In genomic region chr10:65423043-65423442, GRCh38 we compare ENCODE assay signal across 20 cellular contexts.
DNase-seq lines count a peak whose midpoint lies in the region; ATAC-seq and TF ChIP-seq lines count a peak whose summit lies in the region.
"Had no signal": no experiment of that assay in that cellular context is flagged by ENCODE, and none has a peak within 500 bp of the region (broad histone marks: within the 10 kb centered on the region; RNA-seq: fewer than 3 reads in every experiment).

No MANE protein-coding gene starts in this region.

- DNase-seq in GM12865 (ENCODE audit: low read depth), result peak; percentile 1
- peak; percentile 75 for DNase-seq in MM.1S
- peak; percentile 15 for DNase-seq in osteoblast (ENCODE audit: insufficient read length, low spot score, missing footprints)
- no peak for DNase-seq in ascending aorta (ENCODE audit: low spot score in 2 of 2)
- DNase-seq: 8988T; C1 segment of cervical spinal cord; Calu3; CD4-positive, alpha-beta memory T cell; COR-L47; DMS53; DMS79 treated with DMSO at 0.1 percent for 48 hours; GF-D8; GOT3; HFFc6 had no signal

- H3K27me3 ChIP-seq in MM.1S (replicated peaks; ENCODE audit: insufficient read depth, low read length) (no peaks in the 10 kb centered on the region), osteoblast (ENCODE audit: insufficient read depth, low read length) (no peaks in the 10 kb centered on the region), ascending aorta (no peaks in the 10 kb centered on the region)

- H4K20me1 ChIP-seq in MM.1S (ENCODE audit: insufficient read depth, low read length), result no peaks in the 10 kb centered on the region
- no peaks in the 10 kb centered on the region for H4K20me1 ChIP-seq in osteoblast (ENCODE audit: insufficient read depth, low read length)

- H3K36me3 ChIP-seq in MM.1S (replicated peaks; ENCODE audit: insufficient read depth, low read length) (no peaks in the 10 kb centered on the region), osteoblast (ENCODE audit: insufficient read depth, low read length) (no peaks in the 10 kb centered on the region), ascending aorta (no peaks in the 10 kb centered on the region)
- H3K36me3 ChIP-seq: HAP-1 had no signal

- H3K79me2 ChIP-seq in MM.1S (ENCODE audit: low read length), result no peaks in the 10 kb centered on the region
- no peaks in the 10 kb centered on the region for H3K79me2 ChIP-seq in osteoblast (ENCODE audit: insufficient read depth, low read length)

- H3K9me3 ChIP-seq in MM.1S (replicated peaks; ENCODE audit: insufficient read depth, low read length) (no peaks in the 10 kb centered on the region), osteoblast (ENCODE audit: low read depth, low read length) (no peaks in the 10 kb centered on the region), ascending aorta (no peaks in the 10 kb centered on the region)
- H3K9me3 ChIP-seq: HAP-1 had no signal

- H3K4me2 ChIP-seq in MM.1S (ENCODE audit: low read depth, low read length) (peak overlapping the region; percentile 52), osteoblast (ENCODE audit: insufficient read depth, low read length) (no peak overlapping the region)
- H3K4me2 ChIP-seq: A549 had no signal

- H3K9me2 ChIP-seq in MM.1S (replicated peaks; ENCODE audit: insufficient read depth, low read length), result no peaks in the 10 kb centered on the region

- peaks cover 11% of the 10 kb centered on the region for H3F3A ChIP-seq in MM.1S (ENCODE audit: insufficient read depth, low read length)

- H3K27ac ChIP-seq in MM.1S (ENCODE audit: low read length) (peak overlapping the region; percentile 61; the same call in 1 of the 2 replicates), osteoblast (ENCODE audit: low read depth, low read length) (no peak overlapping the region), ascending aorta (no peak overlapping the region)
- H3K27ac ChIP-seq: A549 had no signal

- peaks cover 20% of the 10 kb centered on the region for H3K4me1 ChIP-seq in MM.1S (ENCODE audit: low read length)
- no peaks in the 10 kb centered on the region for H3K4me1 ChIP-seq in osteoblast (ENCODE audit: insufficient read depth, low read length)
- H3K4me1 ChIP-seq in ascending aorta, result no peaks in the 10 kb centered on the region
- H3K4me1 ChIP-seq: HAP-1 had no signal

- no peak for TF ChIP-seq CTCF in GM12865 (IDR thresholded peaks at IDR 0.05; ENCODE audit: insufficient read depth, low read depth, low read length, missing control alignments)
- TF ChIP-seq CTCF in MM.1S (IDR thresholded peaks at IDR 0.05; ENCODE audit: low read length), result no peak
- TF ChIP-seq CTCF in osteoblast (IDR thresholded peaks at IDR 0.05; ENCODE audit: extremely low read depth, low read depth, low read length), result no peak
- no peak for TF ChIP-seq CTCF in ascending aorta (IDR thresholded peaks at IDR 0.05)

- intact Hi-C loops in ascending aorta (cut with DNase I), result no loop called here

- ATAC-seq in HG02798 (IDR thresholded peaks at IDR 0.05; ENCODE audit: poor library complexity, unreplicated experiment), result peak; percentile 53
- ATAC-seq in GM18517 (IDR thresholded peaks at IDR 0.05; ENCODE audit: unreplicated experiment), result no peak
- ATAC-seq in HG02642 (IDR thresholded peaks at IDR 0.05; ENCODE audit: poor library complexity, unreplicated experiment), result no peak
- ATAC-seq: A549, GM12878 had no signal

- H3K9ac ChIP-seq in MM.1S (ENCODE audit: low read length), result peak overlapping the region; percentile 11; the same call in 1 of the 2 replicates

- H3K4me3 ChIP-seq in GM12865 (ENCODE audit: low read depth, low read length), result no peak overlapping the region
- peak overlapping the region; percentile 14; the same call in 1 of the 2 replicates for H3K4me3 ChIP-seq in MM.1S (ENCODE audit: low read length)
- H3K4me3 ChIP-seq in osteoblast (ENCODE audit: insufficient read depth, low read length), result no peak overlapping the region
- no peak overlapping the region for H3K4me3 ChIP-seq in ascending aorta
- H3K4me3 ChIP-seq: A549, GM12878, HAP-1 had no signal

- H2AFZ ChIP-seq in MM.1S (ENCODE audit: low read length) (peak overlapping the region; percentile 66), osteoblast (ENCODE audit: low read length) (no peak overlapping the region)

Comparison
In these comparisons a context has a peak if more than half of its experiments do, and no peak if none do; other contexts are left out.
1. DNase-seq: peak in GM12865 (single experiment), MM.1S (single experiment) and osteoblast (single experiment); none in ascending aorta (0 of 2).